ENCODE assay signal across 26 cellular contexts in genomic region chr4:187491421-187491820, GRCh38.
"Had no signal": no experiment of that assay in that cellular context is flagged by ENCODE, and none has a peak within 500 bp of the region (broad histone marks: within the 10 kb centered on the region; RNA-seq: fewer than 3 reads in every experiment).

No MANE protein-coding gene starts in this region.

- H3K27me3 ChIP-seq: dorsolateral prefrontal cortex, esophagus squamous epithelium, gastroesophageal sphincter, heart left ventricle, hepatocyte, left lung had no signal

- H2AFZ ChIP-seq: hepatocyte had no signal

- ATAC-seq: gastroesophageal sphincter; heart left ventricle; left cardiac atrium; left lung; left ventricle myocardium superior; lower lobe of right lung; naive thymus-derived CD4-positive, alpha-beta T cell; natural killer cell had no signal

- H3K4me1 Mint-ChIP-seq: immature natural killer cell; memory B cell; naive thymus-derived CD4-positive, alpha-beta T cell; natural killer cell had no signal

- H3K36me3 ChIP-seq: esophagus squamous epithelium, gastroesophageal sphincter, heart left ventricle, left lung, lower lobe of right lung had no signal

- H3K4me3 Mint-ChIP-seq: immature natural killer cell; memory B cell; naive thymus-derived CD4-positive, alpha-beta T cell; natural killer cell had no signal

- H3K4me3 ChIP-seq: coronary artery, dorsolateral prefrontal cortex, esophagus squamous epithelium, gastroesophageal sphincter, heart left ventricle, hepatocyte, left lung, lower lobe of right lung had no signal

- FAIRE-seq: colon, endothelial cell of umbilical vein, frontal cortex had no signal

- DNase-seq: dermis blood vessel endothelial cell; dorsolateral prefrontal cortex; effector CD4-positive, alpha-beta T cell; effector memory CD4-positive, alpha-beta T cell; erythroblast; esophagus squamous epithelium; heart left ventricle; hypothalamus; immature natural killer cell; islet precursor cell; left cardiac atrium; left lung; left ventricle myocardium superior; lower lobe of right lung; mesendoderm; midbrain; naive thymus-derived CD4-positive, alpha-beta T cell; natural killer cell had no signal

- H3K9me3 ChIP-seq: esophagus squamous epithelium, gastroesophageal sphincter, lower lobe of right lung had no signal

- H3K27ac Mint-ChIP-seq: immature natural killer cell; memory B cell; naive thymus-derived CD4-positive, alpha-beta T cell; natural killer cell had no signal

- H3K36me3 Mint-ChIP-seq: immature natural killer cell; memory B cell; naive thymus-derived CD4-positive, alpha-beta T cell; natural killer cell had no signal

- H3K4me1 ChIP-seq: gastroesophageal sphincter, heart left ventricle, left lung, lower lobe of right lung had no signal

- H3K27me3 Mint-ChIP-seq: memory B cell; naive thymus-derived CD4-positive, alpha-beta T cell had no signal

- H3K4me2 ChIP-seq: hepatocyte had no signal

- H3K27ac ChIP-seq: coronary artery, dorsolateral prefrontal cortex, epithelial cell of prostate, esophagus squamous epithelium, gastroesophageal sphincter, heart left ventricle, hepatocyte, left lung, lower lobe of right lung had no signal
